Comparison of ENCODE assay signal across 14 cellular contexts in genomic region chr4:14994242-14994641, GRCh38. TPM values are rescaled to one million over a fixed set of nuclear protein-coding genes. Genes with fewer than 3 reads are reported as not detected.
DNase-seq lines count a peak whose midpoint lies in the region; ATAC-seq and TF ChIP-seq lines count a peak whose summit lies in the region.
"Had no signal": no experiment of that assay in that cellular context is flagged by ENCODE, and none has a peak within 500 bp of the region (broad histone marks: within the 10 kb centered on the region; RNA-seq: fewer than 3 reads in every experiment).

No MANE protein-coding gene starts in this region.

- no peak for ATAC-seq in HG02840 (IDR thresholded peaks at IDR 0.05; ENCODE audit: low FRiP score, unreplicated experiment)
- ATAC-seq: mucosa of descending colon had no signal

- H3K36me3 ChIP-seq in A673 (ENCODE audit: insufficient read depth, low read length, poor library complexity, severe bottlenecking), result no peaks in the 10 kb centered on the region

- no peaks in the 10 kb centered on the region for H3K27me3 ChIP-seq in A673 (replicated peaks; ENCODE audit: insufficient read depth, low read depth, low read length, poor library complexity)

- peaks cover 2% of the 10 kb centered on the region for H3K4me1 ChIP-seq in A673 (ENCODE audit: insufficient read depth, low read length, poor library complexity, severe bottlenecking)

- no TSS peak for BruUV-seq in A673 (replicated peaks; lab: Mats Ljungman, UMichigan)

- no peak overlapping the region for H3K4me3 ChIP-seq in A673 (ENCODE audit: low read depth, low read length, poor library complexity, severe bottlenecking)
- H3K4me3 ChIP-seq: mucosa of descending colon had no signal

- DNase-seq in A673 (ENCODE audit: low spot score), result peak; percentile 18
- DNase-seq in HT1080 (ENCODE audit: low read depth), result peak; percentile 75
- peak; percentile 24 for DNase-seq in SIG-M5 (lab: John Stamatoyannopoulos, UW)
- DNase-seq in fibroblast of peridontal ligament (ENCODE audit: extremely low read depth), result peak; percentile 65
- DNase-seq in substantia nigra (lab: John Stamatoyannopoulos, UW), result no peak
- DNase-seq in NCI-H2081 treated with DMSO at 0.1 percent for 48 hours (lab: John Stamatoyannopoulos, UW), result no peak
- DNase-seq in NCI-H2081 (lab: John Stamatoyannopoulos, UW), result no peak
- DNase-seq: activated CD4-positive, alpha-beta memory T cell treated with anti-CD3 and anti-CD28 coated beads for 36 hours; activated naive CD4-positive, alpha-beta T cell; H7; mucosa of descending colon; NCI-H187; NCI-H748 treated with DMSO at 0.1 percent for 48 hours had no signal

- no peak overlapping the region for H3K27ac ChIP-seq in A673 (ENCODE audit: low read depth, low read length, poor library complexity, severe bottlenecking)
- H3K27ac ChIP-seq in substantia nigra (ENCODE audit: low read depth, low read length, poor library complexity, severe bottlenecking), result no peak overlapping the region

- intact Hi-C loops in A673 (cut with micrococcal nuclease; ENCODE audit: unreplicated experiment), result no loop called here

- H3K9me3 ChIP-seq in A673 (ENCODE audit: low read depth, low read length, poor library complexity, severe bottlenecking), result peaks cover 10% of the 10 kb centered on the region
- H3K9me3 ChIP-seq: mucosa of descending colon had no signal

- CTCF ChIA-PET in A673 (lab: Charles Lee), result no interaction called here

- no peak for TF ChIP-seq CTCF in A673 (conservative IDR thresholded peaks at IDR 0.05; ENCODE audit: low read depth, low read length)

- POLR2A ChIA-PET in A673 (lab: Charles Lee; ENCODE audit: low non-redundant PET), result no interaction called here

RNA-seq across cellular contexts. Expression of gene CPEB2, which starts 8.0 kb away (rescaled TPM):
- 75.5 and 80.1 TPM in 2 replicates for total RNA-seq in A673 (2021)
- total RNA-seq in HT1080 (2014; rRNA removed; shearing (Covaris generic)), result 4.6 and 7.5 TPM in 2 replicates
- 9.9 and 12.7 TPM in 2 replicates for polyA plus RNA-seq in HT1080 (2015; cell fraction: cytosol; rRNA removed)
- polyA plus RNA-seq in HT1080 (2015; cell fraction: nucleus; rRNA removed), result 23.1 and 23.7 TPM in 2 replicates

Comparison
In these comparisons a context has a peak if more than half of its experiments do, and no peak if none do; other contexts are left out.
1. DNase-seq: peak in A673 (single experiment), HT1080 (single experiment), SIG-M5 (single experiment) and fibroblast of peridontal ligament (single experiment); none in substantia nigra (0 of 49), NCI-H2081 treated with DMSO at 0.1 percent for 48 hours (single experiment) and NCI-H2081 (0 of 2).